ENCODE assay signal across 1 cellular context in genomic region chr9:105842023-105842644, GRCh38.
TF ChIP-seq lines count a peak whose summit lies in the region.

No MANE protein-coding gene starts in this region.

TF ChIP-seq in HepG2, 621 proteins besides CTCF, POLR2A, EP300 and RAD21 (continued from another document):
- TF ChIP-seq GRHL1 (CRISPR knock-in tag; conservative IDR thresholded peaks at IDR 0.05) (no peak), ATF7 (IDR thresholded peaks at IDR 0.05) (peak; percentile 27; the same call in 1 of the 2 replicates), ATF7 (CRISPR knock-in tag; IDR thresholded peaks at IDR 0.05) (no peak)
